8 cellular contexts compared by ENCODE assay signal in the genomic region with DNA sequence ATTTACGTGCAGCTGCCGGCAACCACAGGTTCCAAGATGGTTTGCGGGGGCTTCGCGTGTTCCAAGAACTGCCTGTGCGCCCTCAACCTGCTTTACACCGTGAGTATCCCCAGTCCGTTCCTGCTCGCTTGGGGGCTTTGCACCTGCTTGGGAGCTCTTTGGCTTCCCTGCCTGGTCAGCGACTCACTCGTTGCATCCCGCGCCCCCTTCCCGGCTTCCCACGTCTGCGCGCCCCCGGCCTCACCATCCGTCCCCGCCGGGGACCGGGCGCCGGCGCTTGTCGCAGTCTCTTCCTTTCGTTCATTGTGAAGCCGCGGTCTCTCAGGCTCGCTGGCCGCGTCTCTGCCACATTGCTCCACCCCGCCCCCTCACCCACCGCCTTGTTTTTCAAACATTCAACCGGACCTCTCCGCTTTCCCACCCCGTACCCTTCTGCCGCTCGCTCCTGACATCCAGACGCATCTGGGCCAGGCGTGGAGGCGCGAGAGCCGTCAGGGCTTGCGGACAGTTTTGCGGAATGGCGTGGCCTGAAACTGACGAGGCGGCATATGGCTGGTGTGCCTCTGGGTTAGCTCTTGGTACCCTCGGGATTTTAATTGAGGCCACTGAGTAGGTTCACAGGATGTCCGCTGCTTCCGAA. TPM values are rescaled to one million over a fixed set of nuclear protein-coding genes. Genes with fewer than 3 reads are reported as not detected.
DNase-seq lines count a peak whose midpoint lies in the region; ATAC-seq, FAIRE-seq and TF ChIP-seq lines count a peak whose summit lies in the region.

No MANE protein-coding gene starts in this region.

- no peak for TF ChIP-seq EP300 in A549 (IDR thresholded peaks at IDR 0.05)

- H3K9ac ChIP-seq in duodenal mucosa (ENCODE audit: low read depth in 1 of 2, low read length in 2 of 2), result peak overlapping the region; percentile 86 to 88

- no peak for TF ChIP-seq POLR2A in A549 (IDR thresholded peaks at IDR 0.05; ENCODE audit: low read length)
- TF ChIP-seq POLR2A in thyroid gland (IDR thresholded peaks at IDR 0.05), result no peak

- 7% methylated on average over 33 of the region's 52 CpGs for WGBS in A549 (ENCODE audit: missing lambda C conversion rate)
- 2 to 3% methylated on average over 34 to 49 of the region's 52 CpGs for WGBS in thyroid gland, 2 donors

- CTCF ChIA-PET in A549 (lab: Yijun Ruan, JAX), result interaction anchor here (0.8 to 0.9 kb wide), 2 partner anchors 21 to 164 kb away, joined by 3 to 4 read pairs; no protein-coding TSS in a partner anchor

- H3K27me3 ChIP-seq in duodenal mucosa (ENCODE audit: control insufficient read depth in 1 of 2, insufficient read depth in 2 of 2, low read length in 2 of 2) (no peaks in the 10 kb centered on the region), thyroid gland (no peaks in the 10 kb centered on the region)

- TF ChIP-seq CTCF in A549 (IDR thresholded peaks at IDR 0.05) (no peak), GM10266 (IDR thresholded peaks at IDR 0.05; ENCODE audit: control insufficient read depth, insufficient read depth, low read depth, missing control alignments) (no peak), thyroid gland (IDR thresholded peaks at IDR 0.05) (no peak)

- H3K4me1 ChIP-seq in A549, result peaks cover 17% of the 10 kb centered on the region
- H3K4me1 ChIP-seq in duodenal mucosa (ENCODE audit: control insufficient read depth in 1 of 2, insufficient read depth in 2 of 2, low read length in 2 of 2), result peaks cover 0 to 16% of the 10 kb centered on the region in 2 donors
- peaks cover 10 to 14% of the 10 kb centered on the region in 2 donors for H3K4me1 ChIP-seq in thyroid gland

- intact Hi-C loops in thyroid gland (cut with DNase I), result loop anchor here (10.0 kb wide), 1 partner anchor 109 kb away; a partner anchor contains a TSS

- H3K4me3 ChIP-seq in A549, result peak overlapping the region; percentile 87
- H3K4me3 ChIP-seq in duodenal mucosa (ENCODE audit: low read depth in 1 of 2, low read length in 2 of 2), result peak overlapping the region; percentile 85 to 88
- peak overlapping the region; percentile 54 to 67 (median 63) for H3K4me3 ChIP-seq in thyroid gland (replicated peaks in 1 of 3)

- H3K36me3 ChIP-seq in duodenal mucosa (ENCODE audit: control insufficient read depth in 1 of 2, insufficient read depth in 2 of 2, low read length in 2 of 2) (no peaks in the 10 kb centered on the region), thyroid gland (no peaks in the 10 kb centered on the region)

- H3K27ac ChIP-seq in A549 (peak overlapping the region; percentile 68 to 78), duodenal mucosa (ENCODE audit: low read depth, low read length) (peak overlapping the region; percentile 51), thyroid gland (peak overlapping the region in 2 of 3 donors; percentile 62 to 74)

- H3K9me3 ChIP-seq in A549 (no peaks in the 10 kb centered on the region), duodenal mucosa (ENCODE audit: control insufficient read depth in 1 of 2, low read length in 2 of 2) (no peaks in the 10 kb centered on the region), thyroid gland (no peaks in the 10 kb centered on the region)

- ATAC-seq in A549 (peak; percentile 45 to 60; a peak in 5 of 6 replicates), SK-N-SH treated with all-trans-retinoic acid at 6 μM for 48 hours (peak; percentile 64), HG03457 (IDR thresholded peaks at IDR 0.05; ENCODE audit: unreplicated experiment) (no peak)

- FAIRE-seq in A549 (lab: Jason Lieb, UNC), result no peak

- POLR2A ChIA-PET in A549 (lab: Yijun Ruan, JAX), result interaction anchor here (0.6 kb wide), 1 partner anchor 265 kb away, joined by 6 read pairs; no protein-coding TSS in a partner anchor

- DNase-seq in A549 (ENCODE audit: low read depth in 1 of 2, low spot score in 1 of 2) (no peak), GM10266 (ENCODE audit: extremely low spot score) (peak; percentile 33), HT-29 (ENCODE audit: low spot score) (peak; percentile 66), lung microvascular endothelial cell (ENCODE audit: low read depth in 2 of 2) (peak; percentile 20 to 50), thyroid gland (peak; percentile 64)

- H3K4me2 ChIP-seq in A549, result peak overlapping the region; percentile 91

- no peak for TF ChIP-seq RAD21 in A549 (conservative IDR thresholded peaks at IDR 0.05 in 1 of 2, IDR thresholded peaks at IDR 0.05 in 1 of 2)

TF ChIP-seq in A549, 52 proteins besides CTCF, POLR2A, EP300 and RAD21:
- TF ChIP-seq RNF2 (IDR thresholded peaks at IDR 0.05; ENCODE audit: borderline replicate concordance, low read depth), result peak; percentile 81; the same call in 1 of the 2 replicates
- TF ChIP-seq HDAC2 (IDR thresholded peaks at IDR 0.05), result 0 out of 2 replicates have a peak, but pooled peaks have one; percentile 60
- TF ChIP-seq MYC (IDR thresholded peaks at IDR 0.05; ENCODE audit: borderline replicate concordance, low read length), result no peak

TF ChIP-seq in SK-N-SH treated with all-trans-retinoic acid at 6 μM for 48 hours, 23 proteins besides CTCF, POLR2A, EP300 and RAD21:
- no peak for TF ChIP-seq CSDC2 (CRISPR knock-in tag; IDR thresholded peaks at IDR 0.05)
- TF ChIP-seq TCF4 (CRISPR knock-in tag; IDR thresholded peaks at IDR 0.05; ENCODE audit: borderline replicate concordance), result peak; percentile 35; the same call in 1 of the 2 replicates

RNA-seq across cellular contexts. Expression of a gene that starts 0.5 kb away (rescaled TPM):
- polyA plus RNA-seq in A549 (2011; rRNA removed) (32.8 and 40.7 TPM in 2 replicates), A549 (2017; fragmentation: RNase III; extraction: RNeasy Plus Mini Kit Qiagen cat#74134 plus additional on column Dnase treatment) (8.4 to 9.6 TPM (median 9.1 TPM) in 3 replicates)
- 8.2 and 8.7 TPM in 2 replicates for polyA plus RNA-seq in A549 (2012; cell fraction: cytosol; rRNA removed)
- 2.8 and 6.1 TPM in 2 replicates for polyA plus RNA-seq in A549 (2012; cell fraction: nucleus; rRNA removed)
- 8.3 and 12.8 TPM in 2 replicates for polyA minus RNA-seq in A549 (2011; rRNA and poly(A)+ RNA removed)
- 25.9 and 33.8 TPM in 2 replicates for total RNA-seq in HT-29 (2014; rRNA removed; shearing (Covaris generic))
- total RNA-seq in lung microvascular endothelial cell (45.1 and 74.6 TPM in 2 replicates), thyroid gland (10 to 100 TPM; 16.8 to 31.1 (median 28.2) TPM)

RNA-seq across cellular contexts. Expression of a gene that starts 50.7 kb away (rescaled TPM):
- polyA plus RNA-seq in A549 (2011; rRNA removed) (479 and 682 TPM in 2 replicates), A549 (2017; fragmentation: RNase III; extraction: RNeasy Plus Mini Kit Qiagen cat#74134 plus additional on column Dnase treatment) (60.7 to 67.5 TPM (median 61.8 TPM) in 3 replicates)
- polyA plus RNA-seq in A549 (2012; cell fraction: cytosol; rRNA removed), result 144 and 151 TPM in 2 replicates
- polyA plus RNA-seq in A549 (2012; cell fraction: nucleus; rRNA removed), result 84.8 and 108 TPM in 2 replicates
- polyA minus RNA-seq in A549 (2011; rRNA and poly(A)+ RNA removed), result 203 and 270 TPM in 2 replicates
- total RNA-seq in HT-29 (2014; rRNA removed; shearing (Covaris generic)), result 163 and 215 TPM in 2 replicates
- total RNA-seq in lung microvascular endothelial cell (not detected in 2 replicates), thyroid gland (10 to 100 TPM in 1 of 4 donors, 1 to 10 TPM in 2, not detected in 1; 2.6 to 23.9 (median 4.1) TPM)

Comparison
In these comparisons a context has a peak if more than half of its experiments do, and no peak if none do; other contexts are left out.
1. DNase-seq: peak in GM10266 (single experiment), HT-29 (single experiment), lung microvascular endothelial cell (2 of 2) and thyroid gland (2 of 2); none in A549 (0 of 2).
2. Peak in every context shown above with its lines, with median percentiles within 50 percentile points of each other: H3K27ac ChIP-seq and H3K4me3 ChIP-seq.